In the genomic region with DNA sequence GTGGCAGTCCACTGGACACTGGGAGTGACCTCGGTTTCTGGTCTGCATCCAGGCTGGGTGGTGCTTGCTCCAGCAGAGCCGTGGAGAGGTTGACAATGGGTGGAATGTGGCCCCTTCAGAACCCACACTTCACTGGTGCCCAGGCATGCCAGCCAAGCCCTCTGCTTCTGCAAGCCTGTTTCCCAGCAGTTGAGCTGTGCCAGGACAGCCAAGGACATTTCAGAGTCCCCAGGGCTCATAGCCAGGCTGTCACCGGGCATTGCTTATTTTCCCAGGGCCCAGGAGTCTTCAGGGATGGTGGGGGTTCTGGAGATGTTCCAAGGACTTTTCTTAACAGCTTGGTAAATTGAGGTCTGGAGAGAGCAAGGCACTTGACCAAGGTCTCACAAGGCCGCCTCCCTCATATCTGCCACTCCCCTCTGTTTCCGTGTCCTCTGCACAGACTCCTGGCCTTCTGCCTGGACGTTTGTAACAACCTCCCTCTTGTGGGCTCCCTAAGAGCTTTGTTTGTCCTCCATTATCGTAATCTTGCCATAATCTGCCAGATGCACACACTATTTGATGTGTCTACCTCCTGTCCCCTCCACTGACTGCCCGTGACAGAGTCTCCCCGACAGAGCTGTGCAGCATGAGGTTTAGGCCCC, we compare ENCODE assay signal across 8 cellular contexts. TPM values are rescaled to one million over a fixed set of nuclear protein-coding genes. Genes with fewer than 3 reads are reported as not detected.
DNase-seq lines count a peak whose midpoint lies in the region; ATAC-seq and TF ChIP-seq lines count a peak whose summit lies in the region.

No MANE protein-coding gene starts in this region.

- H3K27ac ChIP-seq in fibroblast of lung (ENCODE audit: insufficient read depth, low read length) = no peak overlapping the region
- H3K27ac ChIP-seq in neutrophil = peak overlapping the region; percentile 36

- H3K79me2 ChIP-seq in fibroblast of lung (ENCODE audit: control insufficient read depth, insufficient read depth, low read length) = peaks cover 100% of the 10 kb centered on the region

- ATAC-seq in GM19351 (IDR thresholded peaks at IDR 0.05; ENCODE audit: unreplicated experiment) = no peak

- no peak overlapping the region for H3K9ac ChIP-seq in fibroblast of lung (ENCODE audit: insufficient read depth, low read length)

- peaks cover 48% of the 10 kb centered on the region for H3K4me1 ChIP-seq in fibroblast of lung (ENCODE audit: control insufficient read depth, extremely low read depth, insufficient read depth, low read length)
- H3K4me1 ChIP-seq in neutrophil (ENCODE audit: control insufficient read depth in 1 of 2, insufficient read depth in 1 of 2, low read depth in 1 of 2, low read length in 1 of 2) = peaks cover 36 to 40% of the 10 kb centered on the region in 2 experiments

- no peak overlapping the region for H3K4me3 ChIP-seq in fibroblast of lung (replicated peaks in 1 of 4; ENCODE audit: control extremely low read depth in 1 of 4, insufficient read depth in 1 of 4, low read depth in 3 of 4, low read length in 4 of 4)
- H3K4me3 ChIP-seq in neutrophil (ENCODE audit: low read depth in 1 of 2, low read length in 1 of 2) = no peak overlapping the region

- H3K36me3 ChIP-seq in fibroblast of lung (ENCODE audit: control insufficient read depth, insufficient read depth, low read length) (peaks cover 10% of the 10 kb centered on the region), neutrophil (peaks cover 66% of the 10 kb centered on the region)

- no peak overlapping the region for H2AFZ ChIP-seq in fibroblast of lung (ENCODE audit: low read length)

- no peak for TF ChIP-seq CTCF in fibroblast of lung (conservative IDR thresholded peaks at IDR 0.05 in 1 of 2, IDR thresholded peaks at IDR 0.05 in 1 of 2; ENCODE audit: low read depth in 1 of 2, low read length in 2 of 2)
- no peak for TF ChIP-seq CTCF in neutrophil (IDR thresholded peaks at IDR 0.05)

- no peaks in the 10 kb centered on the region for H3K27me3 ChIP-seq in fibroblast of lung (ENCODE audit: control insufficient read depth, insufficient read depth, low read length)
- H3K27me3 ChIP-seq in neutrophil = no peaks in the 10 kb centered on the region

- H3K4me2 ChIP-seq in fibroblast of lung (ENCODE audit: extremely low read depth, insufficient read depth, low read length) = peak overlapping the region; percentile 63

- DNase-seq in AG20443 (ENCODE audit: low spot score) = peak; percentile 65
- DNase-seq in RPMI7951 (ENCODE audit: low read depth) = peak; percentile 73
- DNase-seq in fibroblast of lung (ENCODE audit: low read depth in 2 of 2) = peak in 1 of 2 donors; percentile 54
- DNase-seq in activated effector memory CD4-positive, alpha-beta T cell treated with Interleukin-2 at 50 U/mL for 16 hours = no peak
- DNase-seq in EL = no peak
- no peak for DNase-seq in inferior parietal cortex (ENCODE audit: extremely low spot score)

- no peaks in the 10 kb centered on the region for H3K9me3 ChIP-seq in fibroblast of lung (ENCODE audit: control insufficient read depth, insufficient read depth, low read depth, low read length)
- H3K9me3 ChIP-seq in neutrophil = no peaks in the 10 kb centered on the region

- no peaks in the 10 kb centered on the region for H4K20me1 ChIP-seq in fibroblast of lung (ENCODE audit: control insufficient read depth, extremely low read depth, insufficient read depth, low read length)

RNA-seq across cellular contexts. Expression of gene NDST1, which starts 3.8 kb away (rescaled TPM):
- total RNA-seq in RPMI7951 (2014; rRNA removed; shearing (Covaris generic)) = 18.5 and 21.3 TPM in 2 replicates
- total RNA-seq in fibroblast of lung = 18.2 and 38.5 TPM in 2 replicates
- polyA plus RNA-seq in fibroblast of lung = 50.5 and 94.8 TPM in 2 replicates
- 69.9 and 152 TPM in 2 replicates for polyA plus RNA-seq in fibroblast of lung (2012)
- polyA minus RNA-seq in fibroblast of lung (ENCODE audit: low replicate concordance) = 218 and 448 TPM in 2 replicates

RNA-seq across cellular contexts. Expression of gene RPS14, which starts 54.6 kb away (rescaled TPM):
- total RNA-seq in RPMI7951 (2014; rRNA removed; shearing (Covaris generic)) = 2,147 and 2,510 TPM in 2 replicates
- total RNA-seq in fibroblast of lung = 1,962 and 4,466 TPM in 2 replicates
- polyA plus RNA-seq in fibroblast of lung = 5,623 and 6,025 TPM in 2 replicates
- 3,434 and 3,467 TPM in 2 replicates for polyA plus RNA-seq in fibroblast of lung (2012)
- 1,117 and 1,370 TPM in 2 replicates for polyA minus RNA-seq in fibroblast of lung (ENCODE audit: low replicate concordance)

Comparison
In these comparisons a context has a peak if more than half of its experiments do, and no peak if none do; other contexts are left out.
1. DNase-seq: peak in AG20443 (single experiment) and RPMI7951 (single experiment); none in activated effector memory CD4-positive, alpha-beta T cell treated with Interleukin-2 at 50 U/mL for 16 hours (single experiment), EL (single experiment) and inferior parietal cortex (single experiment).